Comparison of ENCODE assay signal across 25 cellular contexts in genomic region chr6:102677225-102677624, GRCh38.
"Had no signal": no experiment of that assay in that cellular context is flagged by ENCODE, and none has a peak within 500 bp of the region (broad histone marks: within the 10 kb centered on the region; RNA-seq: fewer than 3 reads in every experiment).

No MANE protein-coding gene starts in this region.

- H3K4me3 ChIP-seq: colonic mucosa, coronary artery, dorsolateral prefrontal cortex, esophagus muscularis mucosa, esophagus squamous epithelium, gastrocnemius medialis, gastroesophageal sphincter, heart left ventricle, heart right ventricle had no signal

- H3K27ac ChIP-seq: colonic mucosa, coronary artery, dorsolateral prefrontal cortex, epithelial cell of prostate, esophagus muscularis mucosa, esophagus squamous epithelium, foreskin keratinocyte, gastrocnemius medialis, gastroesophageal sphincter, heart left ventricle, heart right ventricle had no signal

- H3K27me3 ChIP-seq: colonic mucosa, esophagus muscularis mucosa, esophagus squamous epithelium, foreskin keratinocyte, gastrocnemius medialis, gastroesophageal sphincter, heart left ventricle, heart right ventricle had no signal

- H3K4me3 Mint-ChIP-seq: dendritic cell treated with granulocyte-macrophage colony-stimulating factor and Interleukin-4, amounts not matched to agents 40 ng/mL and 50 ng/mL, for 4 days; effector memory CD8-positive, alpha-beta T cell; endodermal cell had no signal

- ATAC-seq: effector memory CD8-positive, alpha-beta T cell; esophagus mucosa; foreskin keratinocyte; gastrocnemius medialis; gastroesophageal sphincter; heart left ventricle; heart right ventricle had no signal

- DNase-seq: colonic mucosa; cortex of kidney; dermis blood vessel endothelial cell; dorsolateral prefrontal cortex; effector CD4-positive, alpha-beta T cell; effector CD8-positive, alpha-beta T cell; effector memory CD4-positive, alpha-beta T cell; effector memory CD8-positive, alpha-beta T cell; endodermal cell; erythroblast; esophagus squamous epithelium; foreskin fibroblast; foreskin keratinocyte; foreskin melanocyte; gastrocnemius medialis; glutamatergic neuron; head of caudate nucleus; heart left ventricle; heart right ventricle had no signal

- H3K27ac Mint-ChIP-seq: dendritic cell treated with granulocyte-macrophage colony-stimulating factor and Interleukin-4, amounts not matched to agents 40 ng/mL and 50 ng/mL, for 4 days; effector memory CD8-positive, alpha-beta T cell; endodermal cell had no signal

- H3K36me3 ChIP-seq: colonic mucosa, esophagus muscularis mucosa, esophagus squamous epithelium, gastrocnemius medialis, gastroesophageal sphincter, heart left ventricle, heart right ventricle had no signal

- H3K9me3 ChIP-seq: colonic mucosa, esophagus muscularis mucosa, esophagus squamous epithelium, gastrocnemius medialis, gastroesophageal sphincter, heart left ventricle, heart right ventricle had no signal

- H3K9me3 Mint-ChIP-seq: dendritic cell treated with granulocyte-macrophage colony-stimulating factor and Interleukin-4, amounts not matched to agents 40 ng/mL and 50 ng/mL, for 4 days; endodermal cell had no signal

- H3K27me3 Mint-ChIP-seq: dendritic cell treated with granulocyte-macrophage colony-stimulating factor and Interleukin-4, amounts not matched to agents 40 ng/mL and 50 ng/mL, for 4 days; effector memory CD8-positive, alpha-beta T cell had no signal

- H3K4me1 ChIP-seq: colonic mucosa, esophagus muscularis mucosa, esophagus squamous epithelium, foreskin keratinocyte, gastrocnemius medialis, gastroesophageal sphincter, heart left ventricle, heart right ventricle had no signal
